In genomic region chr20:44411020-44411756, GRCh38 we compare ENCODE assay signal across 23 cellular contexts. TPM values are rescaled to one million over a fixed set of nuclear protein-coding genes. Genes with fewer than 3 reads are reported as not detected.
A peak's percentile ranks its signal among the peaks of the same experiment; 100 is the strongest.
DNase-seq lines count a peak whose midpoint lies in the region; ATAC-seq and TF ChIP-seq lines count a peak whose summit lies in the region.
"Had no signal": no experiment of that assay in that cellular context is flagged by ENCODE, and none has a peak within 500 bp of the region (broad histone marks: within the 10 kb centered on the region; RNA-seq: fewer than 3 reads in every experiment).

No MANE protein-coding gene starts in this region.

- no peak for ATAC-seq in natural killer cell treated with Interleukin-12 subunit alpha and Interleukin-12 subunit beta and Interleukin-15 and Interleukin-18, amount 100 ng/mL, for 72 hours
- no peak for ATAC-seq in natural killer cell
- ATAC-seq in left lobe of liver, result peak; percentile 63
- ATAC-seq: GM23338, HCT116 had no signal

- no peaks in the 10 kb centered on the region for H3K9me3 Mint-ChIP-seq in natural killer cell treated with Interleukin-12 subunit alpha and Interleukin-12 subunit beta and Interleukin-15 and Interleukin-18, amount 100 ng/mL, for 72 hours
- no peaks in the 10 kb centered on the region for H3K9me3 Mint-ChIP-seq in natural killer cell
- H3K9me3 Mint-ChIP-seq: GM23338 had no signal

- no peak overlapping the region for H3K4me3 Mint-ChIP-seq in natural killer cell treated with Interleukin-12 subunit alpha and Interleukin-12 subunit beta and Interleukin-15 and Interleukin-18, amount 100 ng/mL, for 72 hours
- H3K4me3 Mint-ChIP-seq in natural killer cell, result no peak overlapping the region
- H3K4me3 Mint-ChIP-seq: CD4-positive, CD25-positive, alpha-beta regulatory T cell; GM23338 had no signal

- in situ Hi-C loops in transverse colon (cut with MboI; ENCODE audit: low pct_ligation_motif_present in 1 of 4, low pct_unique_long_range_greater_than_20kb in 1 of 4, low sequenced_read_pairs in 3 of 4), result no loop called here

- no peak overlapping the region for H3K27ac Mint-ChIP-seq in natural killer cell treated with Interleukin-12 subunit alpha and Interleukin-12 subunit beta and Interleukin-15 and Interleukin-18, amount 100 ng/mL, for 72 hours
- no peak overlapping the region for H3K27ac Mint-ChIP-seq in natural killer cell
- H3K27ac Mint-ChIP-seq: GM23338 had no signal

- TF ChIP-seq POLR2A in transverse colon (IDR thresholded peaks at IDR 0.05) (no peak), tibial nerve (IDR thresholded peaks at IDR 0.05) (no peak)

- WGBS in transverse colon (ENCODE audit: low coverage in 1 of 2), 2 donors, result 62% methylated on average over 15 of the region's 28 CpGs; no CpG with 5 or more reads in 1 of the 2 donors
- 68 to 81% methylated on average over 27 to 28 of the region's 28 CpGs for whole genome bisulfite sequencing in tibial nerve, 2 donors

- H3K27me3 Mint-ChIP-seq in natural killer cell treated with Interleukin-12 subunit alpha and Interleukin-12 subunit beta and Interleukin-15 and Interleukin-18, amount 100 ng/mL, for 72 hours, result peaks cover 3 to 7% of the 10 kb centered on the region in 2 donors
- H3K27me3 Mint-ChIP-seq in natural killer cell (ENCODE audit: low read depth in 2 of 2), result peaks cover 0 to 7% of the 10 kb centered on the region in 2 donors

- H3K27ac ChIP-seq in transverse colon, result peak overlapping the region; percentile 52 to 86 (median 67)
- H3K27ac ChIP-seq in tibial nerve, result peak overlapping the region in 1 of 4 donors; percentile 12
- H3K27ac ChIP-seq: KMS-11 had no signal

- peak; percentile 18 for DNase-seq in natural killer cell treated with Interleukin-12 subunit alpha and Interleukin-12 subunit beta and Interleukin-15 and Interleukin-18, amount 100 ng/mL, for 72 hours (ENCODE audit: low spot score)
- DNase-seq in natural killer cell, result no peak
- DNase-seq in left lobe of liver (ENCODE audit: low spot score), result peak; percentile 91
- DNase-seq in transverse colon, result peak; percentile 49
- DNase-seq in AG08395 (ENCODE audit: low spot score), result no peak
- no peak for DNase-seq in tibial nerve (ENCODE audit: low spot score in 2 of 2)
- DNase-seq in NCI-H446 (lab: John Stamatoyannopoulos, UW), result no peak
- DNase-seq: 8988T; BE2C; CD4-positive, CD25-positive, alpha-beta regulatory T cell; DMS153; GDM1; MV-4-11; NCI-H1694 treated with DMSO at 0.1 percent for 48 hours; NCI-H510A; NCI-H774; RPMI8226; SIG-M5 had no signal

- TF ChIP-seq EP300 in transverse colon (IDR thresholded peaks at IDR 0.05; ENCODE audit: low read depth) (no peak), tibial nerve (IDR thresholded peaks at IDR 0.05) (no peak)

- intact Hi-C loops in natural killer cell (cut with micrococcal nuclease), result no loop called here
- intact Hi-C loops in transverse colon (cut with DNase I; ENCODE audit: low total_unique reads), result no loop called here

- no peak overlapping the region for H3K4me3 ChIP-seq in mucosa of stomach (ENCODE audit: low read length)
- no peak overlapping the region for H3K4me3 ChIP-seq in transverse colon
- H3K4me3 ChIP-seq in tibial nerve, result no peak overlapping the region
- H3K4me3 ChIP-seq: GM23338 had no signal

- H3K9ac ChIP-seq in mucosa of stomach (ENCODE audit: low read length), result peak overlapping the region; percentile 4
- H3K9ac ChIP-seq: KMS-11 had no signal

- H3K36me3 ChIP-seq in mucosa of stomach (ENCODE audit: control insufficient read depth, insufficient read depth, low read length) (peaks cover 7% of the 10 kb centered on the region), transverse colon (no peaks in the 10 kb centered on the region), tibial nerve (no peaks in the 10 kb centered on the region)
- H3K36me3 ChIP-seq: BE2C had no signal

- TF ChIP-seq CTCF in natural killer cell (IDR thresholded peaks at IDR 0.05), result no peak
- TF ChIP-seq CTCF in transverse colon (IDR thresholded peaks at IDR 0.05), result no peak
- TF ChIP-seq CTCF in tibial nerve (IDR thresholded peaks at IDR 0.05), result no peak

- no peaks in the 10 kb centered on the region for H3K4me1 Mint-ChIP-seq in natural killer cell treated with Interleukin-12 subunit alpha and Interleukin-12 subunit beta and Interleukin-15 and Interleukin-18, amount 100 ng/mL, for 72 hours (ENCODE audit: low read depth in 2 of 2)
- H3K4me1 Mint-ChIP-seq in natural killer cell, result peaks cover 0 to 4% of the 10 kb centered on the region in 2 donors
- H3K4me1 Mint-ChIP-seq: CD4-positive, CD25-positive, alpha-beta regulatory T cell had no signal

- no peaks in the 10 kb centered on the region for H3K36me3 Mint-ChIP-seq in natural killer cell treated with Interleukin-12 subunit alpha and Interleukin-12 subunit beta and Interleukin-15 and Interleukin-18, amount 100 ng/mL, for 72 hours
- no peaks in the 10 kb centered on the region for H3K36me3 Mint-ChIP-seq in natural killer cell
- H3K36me3 Mint-ChIP-seq: CD4-positive, CD25-positive, alpha-beta regulatory T cell had no signal

- peaks cover 39% of the 10 kb centered on the region for H3K4me1 ChIP-seq in mucosa of stomach (ENCODE audit: control insufficient read depth, insufficient read depth, low read length)
- H3K4me1 ChIP-seq in transverse colon, result peaks cover 10 to 46% (median 30%) of the 10 kb centered on the region in 4 donors
- H3K4me1 ChIP-seq in tibial nerve, result no peaks in the 10 kb centered on the region
- H3K4me1 ChIP-seq: BE2C had no signal

- H3K27me3 ChIP-seq in mucosa of stomach (ENCODE audit: control insufficient read depth, insufficient read depth, low read length) (no peaks in the 10 kb centered on the region), transverse colon (no peaks in the 10 kb centered on the region), tibial nerve (no peaks in the 10 kb centered on the region)
- H3K27me3 ChIP-seq: BE2C had no signal

- H3K9me3 ChIP-seq in mucosa of stomach (ENCODE audit: control insufficient read depth, low read length) (no peaks in the 10 kb centered on the region), transverse colon (no peaks in the 10 kb centered on the region), tibial nerve (no peaks in the 10 kb centered on the region)
- H3K9me3 ChIP-seq: BE2C had no signal

RNA-seq across cellular contexts. Expression of gene HNF4A, which starts 55.7 kb away (rescaled TPM):
- total RNA-seq in natural killer cell treated with Interleukin-12 subunit alpha and Interleukin-12 subunit beta and Interleukin-15 and Interleukin-18, amount 100 ng/mL, for 72 hours, result not detected
- total RNA-seq in natural killer cell (not detected), left lobe of liver (189 TPM), transverse colon (100 to 1,000 TPM; 173 to 471 (median 252) TPM), tibial nerve (not detected)
- total RNA-seq: CD4-positive, CD25-positive, alpha-beta regulatory T cell; Daoy; GM23338 had no signal

Comparison
In these comparisons a context has a peak if more than half of its experiments do, and no peak if none do; other contexts are left out.
1. DNase-seq: peak in natural killer cell treated with Interleukin-12 subunit alpha and Interleukin-12 subunit beta and Interleukin-15 and Interleukin-18, amount 100 ng/mL, for 72 hours (single experiment), left lobe of liver (single experiment) and transverse colon (single experiment); none in natural killer cell (single experiment), AG08395 (single experiment), tibial nerve (0 of 2) and NCI-H446 (0 of 2).
2. RNA of gene HNF4A, which starts 55.7 kb away (total RNA-seq): 173 to 471 TPM in transverse colon and 189 TPM in left lobe of liver (single experiment); not detected in natural killer cell treated with Interleukin-12 subunit alpha and Interleukin-12 subunit beta and Interleukin-15 and Interleukin-18, amount 100 ng/mL, for 72 hours, not detected in natural killer cell and not detected in tibial nerve; every median in the first group is over 100 times any median in the second.